ENCODE assay signal across 28 cellular contexts in genomic region chr20:37936451-37936850, GRCh38. TPM values are rescaled to one million over a fixed set of nuclear protein-coding genes. Genes with fewer than 3 reads are reported as not detected.
"Had no signal": no experiment of that assay in that cellular context is flagged by ENCODE, and none has a peak within 500 bp of the region (broad histone marks: within the 10 kb centered on the region; RNA-seq: fewer than 3 reads in every experiment).

No MANE protein-coding gene starts in this region.

- ATAC-seq: activated CD4-positive, CD25-positive, alpha-beta regulatory T cell treated with anti-CD3 and anti-CD28 coated beads, Interleukin-2, amount 50 U/mL, for 24 hours; activated CD8-positive, alpha-beta T cell treated with anti-CD3 and anti-CD28 coated beads for 36 hours; activated T-cell treated with anti-CD3 and anti-CD28 coated beads, Interleukin-2, amount 50 U/mL, for 4 hours; activated T-helper 17 cell treated with anti-CD3 and anti-CD28 coated beads, Interleukin-2, amount 50 U/mL, for 72 hours; gastroesophageal sphincter had no signal

- H3K9me3 ChIP-seq: colonic mucosa, esophagus squamous epithelium, gastroesophageal sphincter had no signal

- DNase-seq: activated B cell treated with CpG ODN at 0.5 μM for 24 hours; activated CD4-positive, alpha-beta T cell treated with anti-CD3 and anti-CD28 coated beads for 48 hours; activated CD4-positive, alpha-beta T cell treated with anti-CD3 and anti-CD28 coated beads, Interleukin-2, amount 50 U/mL, for 1 hour; activated CD4-positive, alpha-beta T cell treated with anti-CD3 and anti-CD28 coated beads, Interleukin-2, amount 50 U/mL, for 48 hours; activated CD8-positive, alpha-beta memory T cell treated with anti-CD3 and anti-CD28 coated beads for 24 hours; activated CD8-positive, alpha-beta T cell treated with anti-CD3 and anti-CD28 coated beads for 36 hours; activated effector memory CD4-positive, alpha-beta T cell treated with Interleukin-2 at 50 U/mL for 16 hours; activated gamma-delta T cell treated with Interleukin-2 at 50 U/mL for 16 hours; activated naive CD4-positive, alpha-beta T cell treated with anti-CD3 and anti-CD28 coated beads, Interleukin-2, amount 50 U/mL, for 16 hours; activated naive CD4-positive, alpha-beta T cell treated with Interleukin-2 at 50 U/mL for 16 hours; activated T-cell treated with anti-CD3 and anti-CD28 coated beads, Interleukin-2, amount 50 U/mL, for 4 hours; amniotic stem cell; anterior cingulate cortex; brain microvascular endothelial cell; colonic mucosa; effector CD8-positive, alpha-beta T cell; esophagus squamous epithelium; foreskin melanocyte; T-helper 2 cell had no signal

- H3K4me3 ChIP-seq: colonic mucosa, esophagus squamous epithelium, gastroesophageal sphincter had no signal

- H3K36me3 ChIP-seq: brain microvascular endothelial cell, colonic mucosa, esophagus squamous epithelium, gastroesophageal sphincter had no signal

- FAIRE-seq: astrocyte, bronchial epithelial cell, endometrium, endothelial cell of umbilical vein had no signal

- H3K4me1 ChIP-seq: colonic mucosa, esophagus squamous epithelium, gastroesophageal sphincter had no signal

- H3K27ac ChIP-seq: brain microvascular endothelial cell, colonic mucosa, epithelial cell of prostate, esophagus squamous epithelium, gastroesophageal sphincter had no signal

- H3K27me3 ChIP-seq: brain microvascular endothelial cell, colonic mucosa, gastroesophageal sphincter had no signal

RNA-seq across cellular contexts. Expression of gene VSTM2L, which starts 33.5 kb away (rescaled TPM):
- total RNA-seq: activated B cell treated with CpG ODN at 0.5 μM for 24 hours; activated CD8-positive, alpha-beta T cell treated with anti-CD3 and anti-CD28 coated beads for 36 hours; activated T-helper 17 cell treated with anti-CD3 and anti-CD28 coated beads, Interleukin-2, amount 50 U/mL, for 72 hours; dermis microvascular lymphatic vessel endothelial cell; endothelial cell of umbilical vein had no signal
